1 cellular context compared by ENCODE assay signal in the genomic region with DNA sequence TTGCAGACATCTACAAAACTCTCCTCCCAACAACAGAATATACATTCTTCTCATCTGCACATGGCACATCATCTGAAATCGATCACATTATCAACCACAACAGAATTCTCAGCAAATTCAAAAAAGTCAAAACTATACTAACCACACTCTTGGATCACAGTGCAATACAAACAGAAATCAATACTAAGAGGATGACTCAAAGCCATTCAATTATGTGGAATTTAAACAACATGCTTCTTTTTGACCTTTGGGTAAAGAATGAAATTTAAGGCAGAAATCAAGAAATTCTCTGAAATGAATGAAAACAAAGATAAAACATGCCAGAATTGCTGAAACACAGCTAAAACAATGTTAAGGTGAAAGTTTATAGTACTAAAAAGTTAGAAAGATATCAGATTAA.
TF ChIP-seq lines count a peak whose summit lies in the region.

No MANE protein-coding gene starts in this region.

TF ChIP-seq in GM23338, 12 proteins besides CTCF, POLR2A, EP300 and RAD21 (continued from another document):
- TF ChIP-seq REST (IDR thresholded peaks at IDR 0.05; ENCODE audit: unreplicated experiment), result no peak
- TF ChIP-seq, protein P1, sequence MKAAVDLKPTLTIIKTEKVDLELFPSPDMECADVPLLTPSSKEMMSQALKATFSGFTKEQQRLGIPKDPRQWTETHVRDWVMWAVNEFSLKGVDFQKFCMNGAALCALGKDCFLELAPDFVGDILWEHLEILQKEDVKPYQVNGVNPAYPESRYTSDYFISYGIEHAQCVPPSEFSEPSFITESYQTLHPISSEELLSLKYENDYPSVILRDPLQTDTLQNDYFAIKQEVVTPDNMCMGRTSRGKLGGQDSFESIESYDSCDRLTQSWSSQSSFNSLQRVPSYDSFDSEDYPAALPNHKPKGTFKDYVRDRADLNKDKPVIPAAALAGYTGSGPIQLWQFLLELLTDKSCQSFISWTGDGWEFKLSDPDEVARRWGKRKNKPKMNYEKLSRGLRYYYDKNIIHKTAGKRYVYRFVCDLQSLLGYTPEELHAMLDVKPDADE (IDR thresholded peaks at IDR 0.05), result no peak
